ENCODE assay signal across 18 cellular contexts in genomic region chr11:115980747-115981475, GRCh38.
"Had no signal": no experiment of that assay in that cellular context is flagged by ENCODE, and none has a peak within 500 bp of the region (broad histone marks: within the 10 kb centered on the region; RNA-seq: fewer than 3 reads in every experiment).

No MANE protein-coding gene starts in this region.

- ATAC-seq: gastroesophageal sphincter; naive thymus-derived CD4-positive, alpha-beta T cell; pancreas; stimulated activated naive B cell treated with anti-CD40 and anti-IgM and Interleukin-4, amounts not matched to agents 10 μg/mL and 1 μg/mL and 100 μg/mL, for 72 hours had no signal

- DNase-seq: esophagus squamous epithelium; foreskin fibroblast; glutamatergic neuron; kidney; left cardiac atrium; naive thymus-derived CD4-positive, alpha-beta T cell; pancreas; stimulated activated CD4-positive, alpha-beta T cell treated with anti-CD3 and anti-CD28 coated beads, Interleukin-2, amount 100 ng/mL, for 24 hours; stimulated activated CD4-positive, alpha-beta T cell treated with anti-CD3 and anti-CD28 coated beads, Interleukin-4, amount 100 ng/mL, for 4 hours; stimulated activated naive B cell treated with anti-CD40 and anti-IgM and Interleukin-4, amounts not matched to agents 10 μg/mL and 1 μg/mL and 100 μg/mL, for 72 hours; stomach; transverse colon had no signal

- H3K27ac ChIP-seq: esophagus squamous epithelium, gastroesophageal sphincter, pancreas, stomach, thoracic aorta, transverse colon had no signal

- H3K4me1 ChIP-seq: pancreas had no signal

- H3K4me3 Mint-ChIP-seq: dendritic cell treated with granulocyte-macrophage colony-stimulating factor and Interleukin-4, amounts not matched to agents 40 ng/mL and 50 ng/mL, for 4 days; neural crest cell; stimulated activated naive B cell treated with anti-CD40 and anti-IgM and Interleukin-4, amounts not matched to agents 10 μg/mL and 1 μg/mL and 100 μg/mL, for 72 hours had no signal

- H3K36me3 ChIP-seq: esophagus squamous epithelium, gastroesophageal sphincter, pancreas, stomach, thoracic aorta, transverse colon had no signal

- H3K9me3 Mint-ChIP-seq: dendritic cell treated with granulocyte-macrophage colony-stimulating factor and Interleukin-4, amounts not matched to agents 40 ng/mL and 50 ng/mL, for 4 days; neural crest cell had no signal

- H3K4me3 ChIP-seq: esophagus squamous epithelium, gastroesophageal sphincter, pancreas, skin epidermis, stomach, thoracic aorta, transverse colon had no signal

- H3K36me3 Mint-ChIP-seq: naive thymus-derived CD4-positive, alpha-beta T cell; stimulated activated naive B cell treated with anti-CD40 and anti-IgM and Interleukin-4, amounts not matched to agents 10 μg/mL and 1 μg/mL and 100 μg/mL, for 72 hours had no signal

- H3K27ac Mint-ChIP-seq: dendritic cell treated with granulocyte-macrophage colony-stimulating factor and Interleukin-4, amounts not matched to agents 40 ng/mL and 50 ng/mL, for 4 days; naive thymus-derived CD4-positive, alpha-beta T cell; progenitor cell of endocrine pancreas had no signal

- H3K9me3 ChIP-seq: esophagus squamous epithelium, gastroesophageal sphincter, pancreas, stomach, thoracic aorta, transverse colon had no signal

- H3K27me3 ChIP-seq: gastroesophageal sphincter, pancreas had no signal
